ENCODE assay signal across 15 cellular contexts in genomic region chr1:20896824-20897223, GRCh38.
A peak's percentile ranks its signal among the peaks of the same experiment; 100 is the strongest.
DNase-seq lines count a peak whose midpoint lies in the region; ATAC-seq and TF ChIP-seq lines count a peak whose summit lies in the region.
"Had no signal": no experiment of that assay in that cellular context is flagged by ENCODE, and none has a peak within 500 bp of the region (broad histone marks: within the 10 kb centered on the region; RNA-seq: fewer than 3 reads in every experiment).

No MANE protein-coding gene starts in this region.

- H3K9ac ChIP-seq in skeletal muscle satellite cell (ENCODE audit: low read depth, low read length), result no peak overlapping the region
- H3K9ac ChIP-seq: neural progenitor cell had no signal

- POLR2A ChIA-PET in Panc1 (lab: Charles Lee), result interaction anchor here (0.7 kb wide), 1 partner anchor 50 kb away, joined by 6 read pairs; no protein-coding TSS in a partner anchor

- H3K27me3 Mint-ChIP-seq in mesothelial cell of epicardium (ENCODE audit: low read depth), result no peaks in the 10 kb centered on the region
- H3K27me3 Mint-ChIP-seq: activated CD4-positive, alpha-beta memory T cell treated with anti-CD3 and anti-CD28 coated beads, Interleukin-2, amount 10 ng/mL, durations not matched to agents 7 days and 5 days; activated naive CD4-positive, alpha-beta T cell treated with anti-CD3 and anti-CD28 coated beads, Interleukin-2, amount 10 ng/mL, durations not matched to agents 7 days and 5 days had no signal

- TF ChIP-seq CTCF in Panc1 (IDR thresholded peaks at IDR 0.05), result no peak
- no peak for TF ChIP-seq CTCF in fibroblast of the aortic adventitia (IDR thresholded peaks at IDR 0.05; ENCODE audit: insufficient read depth, low read length)
- TF ChIP-seq CTCF in mesothelial cell of epicardium (IDR thresholded peaks at IDR 0.05; ENCODE audit: unreplicated experiment), result no peak

- peaks cover 21% of the 10 kb centered on the region for H3K36me3 ChIP-seq in Panc1 (ENCODE audit: control insufficient read depth, insufficient read depth, low read length)
- peaks cover 29% of the 10 kb centered on the region for H3K36me3 ChIP-seq in skeletal muscle satellite cell (ENCODE audit: insufficient read depth, low read length)

- H3K4me3 ChIP-seq in Panc1 (ENCODE audit: low read depth in 2 of 2, low read length in 2 of 2) (no peak overlapping the region), fibroblast of the aortic adventitia (ENCODE audit: low read depth, low read length) (no peak overlapping the region), skeletal muscle satellite cell (ENCODE audit: low read length) (no peak overlapping the region)
- H3K4me3 ChIP-seq: neural progenitor cell had no signal

- peaks cover 11% of the 10 kb centered on the region; the same call in 1 of the 2 replicates for H3K4me1 ChIP-seq in Panc1 (ENCODE audit: control insufficient read depth, insufficient read depth, low read length)
- H3K4me1 ChIP-seq in skeletal muscle satellite cell (ENCODE audit: control insufficient read depth, insufficient read depth, low read length), result peaks cover 22% of the 10 kb centered on the region
- H3K4me1 ChIP-seq: neural progenitor cell had no signal

- H3K4me1 Mint-ChIP-seq in mesothelial cell of epicardium, result peaks cover 10% of the 10 kb centered on the region
- H3K4me1 Mint-ChIP-seq: activated CD4-positive, alpha-beta memory T cell treated with anti-CD3 and anti-CD28 coated beads, Interleukin-2, amount 10 ng/mL, durations not matched to agents 7 days and 5 days; activated naive CD4-positive, alpha-beta T cell treated with anti-CD3 and anti-CD28 coated beads, Interleukin-2, amount 10 ng/mL, durations not matched to agents 7 days and 5 days; neural progenitor cell had no signal

- in situ Hi-C loops in Panc1 (cut with HindIII; ENCODE audit: low pct_unique_long_range_greater_than_20kb, low sequenced_read_pairs), result no loop called here

- H3K4me3 Mint-ChIP-seq in mesothelial cell of epicardium, result no peak overlapping the region
- H3K4me3 Mint-ChIP-seq: activated CD4-positive, alpha-beta memory T cell treated with anti-CD3 and anti-CD28 coated beads, Interleukin-2, amount 10 ng/mL, durations not matched to agents 7 days and 5 days; activated naive CD4-positive, alpha-beta T cell treated with anti-CD3 and anti-CD28 coated beads, Interleukin-2, amount 10 ng/mL, durations not matched to agents 7 days and 5 days; neural progenitor cell had no signal

- H3K4me2 ChIP-seq in skeletal muscle satellite cell (ENCODE audit: low read length), result peak overlapping the region; percentile 2
- H3K4me2 ChIP-seq: neural progenitor cell had no signal

- DNase-seq in NCI-H2029 treated with DMSO at 0.1 percent for 48 hours (lab: John Stamatoyannopoulos, UW) (peak; percentile 31), NCI-H2029 (lab: John Stamatoyannopoulos, UW) (no peak), Panc1 (ENCODE audit: low read depth, low spot score) (peak; percentile 8), fibroblast of the aortic adventitia (ENCODE audit: low read depth) (peak; percentile 61), mesothelial cell of epicardium (ENCODE audit: low spot score in 2 of 2, unreplicated experiment in 2 of 2) (no peak), NAMALWA (ENCODE audit: low spot score) (no peak)
- DNase-seq: activated CD4-positive, alpha-beta memory T cell treated with anti-CD3 and anti-CD28 coated beads, Interleukin-2, amount 10 ng/mL, durations not matched to agents 7 days and 5 days; activated naive CD4-positive, alpha-beta T cell treated with anti-CD3 and anti-CD28 coated beads, Interleukin-2, amount 10 ng/mL, durations not matched to agents 7 days and 5 days; effector memory CD4-positive, alpha-beta T cell; KG1; stimulated activated CD4-positive, alpha-beta T cell treated with anti-CD3 and anti-CD28 coated beads, Interleukin-15, amount 100 ng/mL, for 24 hours; SW 1271 had no signal

- no peak overlapping the region for H3K27ac Mint-ChIP-seq in mesothelial cell of epicardium
- H3K27ac Mint-ChIP-seq: activated CD4-positive, alpha-beta memory T cell treated with anti-CD3 and anti-CD28 coated beads, Interleukin-2, amount 10 ng/mL, durations not matched to agents 7 days and 5 days; activated naive CD4-positive, alpha-beta T cell treated with anti-CD3 and anti-CD28 coated beads, Interleukin-2, amount 10 ng/mL, durations not matched to agents 7 days and 5 days; neural progenitor cell had no signal

- ATAC-seq in Panc1, result peak; percentile 81
- no peak for ATAC-seq in HG03439 (IDR thresholded peaks at IDR 0.05; ENCODE audit: unreplicated experiment)

- H3K27ac ChIP-seq in Panc1 (ENCODE audit: low read length), result no peak overlapping the region
- H3K27ac ChIP-seq: neural progenitor cell had no signal

- H3K27me3 ChIP-seq in Panc1 (ENCODE audit: control insufficient read depth, insufficient read depth, low read length) (no peaks in the 10 kb centered on the region), skeletal muscle satellite cell (ENCODE audit: control insufficient read depth, insufficient read depth, low read length) (no peaks in the 10 kb centered on the region)
- H3K27me3 ChIP-seq: neural progenitor cell had no signal

- no TSS peak for BruUV-seq in Panc1 (replicated peaks; lab: Mats Ljungman, UMichigan)

- intact Hi-C loops in Panc1 (cut with micrococcal nuclease; ENCODE audit: unreplicated experiment), result no loop called here

- H3K9me3 ChIP-seq in Panc1 (ENCODE audit: control insufficient read depth, insufficient read depth, low read depth, low read length), result no peaks in the 10 kb centered on the region
- H3K9me3 ChIP-seq in skeletal muscle satellite cell (replicated peaks; ENCODE audit: low read length), result no peaks in the 10 kb centered on the region

- H3K36me3 Mint-ChIP-seq in mesothelial cell of epicardium, result peaks cover 14% of the 10 kb centered on the region

- CTCF ChIA-PET in Panc1 (lab: Charles Lee), result no interaction called here

- no peaks in the 10 kb centered on the region for H3K9me3 Mint-ChIP-seq in mesothelial cell of epicardium
- H3K9me3 Mint-ChIP-seq: activated CD4-positive, alpha-beta memory T cell treated with anti-CD3 and anti-CD28 coated beads, Interleukin-2, amount 10 ng/mL, durations not matched to agents 7 days and 5 days; activated naive CD4-positive, alpha-beta T cell treated with anti-CD3 and anti-CD28 coated beads, Interleukin-2, amount 10 ng/mL, durations not matched to agents 7 days and 5 days; neural progenitor cell had no signal

Comparison
In these comparisons a context has a peak if more than half of its experiments do, and no peak if none do; other contexts are left out.
1. DNase-seq: peak in NCI-H2029 treated with DMSO at 0.1 percent for 48 hours (single experiment), Panc1 (single experiment) and fibroblast of the aortic adventitia (single experiment); none in NCI-H2029 (single experiment), mesothelial cell of epicardium (0 of 2) and NAMALWA (single experiment).